8 cellular contexts compared by ENCODE assay signal in genomic region chr15:78438595-78439285, GRCh38. TPM values are rescaled to one million over a fixed set of nuclear protein-coding genes. Genes with fewer than 3 reads are reported as not detected.
DNase-seq lines count a peak whose midpoint lies in the region; ATAC-seq and TF ChIP-seq lines count a peak whose summit lies in the region.

No MANE protein-coding gene starts in this region.

- H2AFZ ChIP-seq in mesenchymal stem cell (ENCODE audit: low read depth, low read length), result peak overlapping the region; percentile 60

- H3K18ac ChIP-seq in mesenchymal stem cell (ENCODE audit: low read depth in 1 of 2, low read length in 2 of 2), result peak overlapping the region; percentile 81 to 95

- peaks cover 10 to 42% of the 10 kb centered on the region in 2 experiments for H3K36me3 ChIP-seq in mesenchymal stem cell (ENCODE audit: control insufficient read depth in 1 of 2, insufficient read depth in 2 of 2, low read depth in 1 of 2, low read length in 2 of 2)
- no peaks in the 10 kb centered on the region for H3K36me3 ChIP-seq in testis (ENCODE audit: low read depth, missing control alignments)

- H3K27ac ChIP-seq in coronary artery, result peak overlapping the region; percentile 97 to 98
- H3K27ac ChIP-seq in mesenchymal stem cell (ENCODE audit: low read length, poor library complexity, severe bottlenecking), result peak overlapping the region; percentile 75
- peak overlapping the region; percentile 94 to 98 for H3K27ac ChIP-seq in testis

- H3K27me3 Mint-ChIP-seq in T-helper 2 cell treated with Interferon-gamma antibody and Interleukin-4, amounts not matched to agents 5 μg/mL and 100 μg/mL, for 36 hours (ENCODE audit: low read depth), result no peaks in the 10 kb centered on the region

- under 1% methylated on average over 19 of the region's 24 CpGs for WGBS in mesenchymal stem cell
- WGBS in testis, 2 donors, result 1% methylated on average over 23 to 24 of the region's 24 CpGs

- peak overlapping the region; percentile 71 for H3K4me2 ChIP-seq in mesenchymal stem cell (ENCODE audit: low read length, poor library complexity, severe bottlenecking)

- peak overlapping the region; percentile 95 for H4K91ac ChIP-seq in mesenchymal stem cell (ENCODE audit: low read length)

- H3K9ac ChIP-seq in mesenchymal stem cell (ENCODE audit: low read length), result peak overlapping the region; percentile 99

- TF ChIP-seq CTCF in coronary artery (IDR thresholded peaks at IDR 0.05) (no peak), testis (IDR thresholded peaks at IDR 0.05) (no peak)

- peak overlapping the region; percentile 91 for H2BK15ac ChIP-seq in mesenchymal stem cell (ENCODE audit: low read depth, poor library complexity, severe bottlenecking)

- H3K23ac ChIP-seq in mesenchymal stem cell (ENCODE audit: low read length in 2 of 2), result peak overlapping the region in 1 of 2 experiments; percentile 85

- peaks cover 4% of the 10 kb centered on the region for H3K4me1 ChIP-seq in mesenchymal stem cell (ENCODE audit: control insufficient read depth, insufficient read depth, low read depth, low read length)
- peaks cover 16% of the 10 kb centered on the region for H3K4me1 ChIP-seq in testis

- H3K9me3 Mint-ChIP-seq in T-helper 2 cell treated with Interferon-gamma antibody and Interleukin-4, amounts not matched to agents 5 μg/mL and 100 μg/mL, for 36 hours, result no peaks in the 10 kb centered on the region

- H2BK5ac ChIP-seq in mesenchymal stem cell (ENCODE audit: low read depth, low read length, poor library complexity, severe bottlenecking), result peak overlapping the region; percentile 79

- H3K27ac Mint-ChIP-seq in T-helper 2 cell treated with Interferon-gamma antibody and Interleukin-4, amounts not matched to agents 5 μg/mL and 100 μg/mL, for 36 hours, result peak overlapping the region; percentile 95

- peak overlapping the region; percentile 82 for H3K4me3 Mint-ChIP-seq in T-helper 2 cell treated with Interferon-gamma antibody and Interleukin-4, amounts not matched to agents 5 μg/mL and 100 μg/mL, for 36 hours

- H2BK12ac ChIP-seq in mesenchymal stem cell (ENCODE audit: low read length in 2 of 2), result no peak overlapping the region

- peak overlapping the region; percentile 94 for H4K8ac ChIP-seq in mesenchymal stem cell (ENCODE audit: low read length)

- H3K4ac ChIP-seq in mesenchymal stem cell (ENCODE audit: low read depth in 1 of 2, low read length in 2 of 2), result peak overlapping the region; percentile 77 to 92

- intact Hi-C loops in testis (cut with DNase I; ENCODE audit: low total_unique reads), result loop anchor here (5.0 kb wide), 1 partner anchor 141 kb away; the partner anchor contains the start of gene SKIC8

- H2BK120ac ChIP-seq in mesenchymal stem cell (ENCODE audit: low read depth, low read length), result peak overlapping the region; percentile 87

- H3K27me3 ChIP-seq in mesenchymal stem cell (ENCODE audit: control insufficient read depth in 1 of 2, insufficient read depth in 1 of 2, low read length in 2 of 2), result no peaks in the 10 kb centered on the region
- no peaks in the 10 kb centered on the region for H3K27me3 ChIP-seq in testis

- peaks cover 42% of the 10 kb centered on the region for H3K4me1 Mint-ChIP-seq in T-helper 2 cell treated with Interferon-gamma antibody and Interleukin-4, amounts not matched to agents 5 μg/mL and 100 μg/mL, for 36 hours (ENCODE audit: low read depth)

- no peaks in the 10 kb centered on the region for H3K9me3 ChIP-seq in mesenchymal stem cell (ENCODE audit: control insufficient read depth, low read length)
- no peaks in the 10 kb centered on the region for H3K9me3 ChIP-seq in testis

- no peak for TF ChIP-seq POLR2A in testis (IDR thresholded peaks at IDR 0.05)

- H2AK5ac ChIP-seq in mesenchymal stem cell (ENCODE audit: low read length, severe bottlenecking), result peak overlapping the region; percentile 8

- peak overlapping the region; percentile 64 to 68 for H3K14ac ChIP-seq in mesenchymal stem cell (ENCODE audit: low read length in 2 of 2)

- peaks cover 33% of the 10 kb centered on the region for H3K36me3 Mint-ChIP-seq in T-helper 2 cell treated with Interferon-gamma antibody and Interleukin-4, amounts not matched to agents 5 μg/mL and 100 μg/mL, for 36 hours (ENCODE audit: low read depth)

- H3K79me1 ChIP-seq in mesenchymal stem cell (replicated peaks; ENCODE audit: low read length, poor library complexity, severe bottlenecking), result peaks cover 2% of the 10 kb centered on the region

- H3K4me3 ChIP-seq in coronary artery, result peak overlapping the region; percentile 99
- peak overlapping the region; percentile 79 to 82 for H3K4me3 ChIP-seq in mesenchymal stem cell (ENCODE audit: insufficient read depth in 1 of 2, low read depth in 1 of 2, low read length in 2 of 2)
- peak overlapping the region; percentile 94 to 99 for H3K4me3 ChIP-seq in testis

- peak; percentile 26 to 28 for DNase-seq in NOMO-1 (lab: John Stamatoyannopoulos, UW; ENCODE audit: unreplicated experiment in 2 of 2)
- DNase-seq in NOMO-1 treated with dmso at 0.1 percent for 144 hours (lab: John Stamatoyannopoulos, UW; ENCODE audit: unreplicated experiment), result no peak
- DNase-seq in T-helper 2 cell treated with Interferon-gamma antibody and Interleukin-4, amounts not matched to agents 5 μg/mL and 100 μg/mL, for 36 hours (ENCODE audit: low spot score), result peak; percentile 28
- peak; percentile 72 for DNase-seq in coronary artery (ENCODE audit: low spot score)
- peak; percentile 72 for DNase-seq in mesenchymal stem cell
- DNase-seq in testis, result peak; percentile 50
- DNase-seq in NCI-H510A (lab: John Stamatoyannopoulos, UW), result no peak

- ATAC-seq in HG03354 (IDR thresholded peaks at IDR 0.05; ENCODE audit: poor library complexity, severe bottlenecking, unreplicated experiment), result peak; percentile 15

RNA-seq across cellular contexts. Expression of gene IREB2, which starts 0.7 kb away (rescaled TPM):
- 22.3 TPM for polyA plus RNA-seq in mesenchymal stem cell (2013, experiment 1 of 2)
- polyA plus RNA-seq in mesenchymal stem cell (2013, experiment 2 of 2), result 21.7 TPM
- 10 to 100 TPM; 52.3 to 69.0 TPM for total RNA-seq in testis
- 43.1 TPM for polyA plus RNA-seq in testis (ENCODE audit: insufficient read depth, low read depth, low replicate concordance)

Comparison
In these comparisons a context has a peak if more than half of its experiments do, and no peak if none do; other contexts are left out.
1. DNase-seq: peak in NOMO-1 (2 of 2), T-helper 2 cell treated with Interferon-gamma antibody and Interleukin-4, amounts not matched to agents 5 μg/mL and 100 μg/mL, for 36 hours (single experiment), coronary artery (single experiment), mesenchymal stem cell (single experiment) and testis (single experiment); none in NOMO-1 treated with dmso at 0.1 percent for 144 hours (single experiment) and NCI-H510A (single experiment).
2. Peak in every context shown above with its lines, with median percentiles within 50 percentile points of each other: H3K27ac ChIP-seq and H3K4me3 ChIP-seq.